ENCODE assay signal across 24 cellular contexts in genomic region chr7:147008530-147008929, GRCh38.
"Had no signal": no experiment of that assay in that cellular context is flagged by ENCODE, and none has a peak within 500 bp of the region (broad histone marks: within the 10 kb centered on the region; RNA-seq: fewer than 3 reads in every experiment).

No MANE protein-coding gene starts in this region.

- H3K9me3 ChIP-seq: MG63, SJSA1 had no signal

- H3K4me1 ChIP-seq: SJSA1 had no signal

- DNase-seq: IMR-90, Karpas-422, KG1, MG63, NCI-H1092, NCI-H1105 treated with DMSO at 0.1 percent for 48 hours, NCI-H1417 treated with DMSO at 0.1 percent for 48 hours, NCI-H146, NCI-H1694 treated with DMSO at 0.1 percent for 48 hours, NCI-H1930, NCI-H2081, NCI-H2171, NCI-H226, NCI-H446, NCI-H510A treated with DMSO at 0.1 percent for 48 hours, NCI-H748 treated with DMSO at 0.1 percent for 48 hours, Right ventricle myocardium superior, RPMI8226, SIG-M5 had no signal

- H3K4me3 ChIP-seq: MG63, SJSA1, SK-N-MC had no signal

- FAIRE-seq: HTR-8/SVneo, RCC 7860 had no signal

- H3K27ac ChIP-seq: HL-60, SJSA1, SK-N-MC had no signal

- H3K36me3 ChIP-seq: MG63, SJSA1 had no signal

- H3K27me3 ChIP-seq: MG63, SJSA1 had no signal
